Comparison of ENCODE assay signal across 1 cellular context in genomic region chr11:66228521-66228920, GRCh38.
TF ChIP-seq lines count a peak whose summit lies in the region.

No MANE protein-coding gene starts in this region.

TF ChIP-seq in H1, 55 proteins besides CTCF, POLR2A, EP300 and RAD21:
- TF ChIP-seq TAF1 (IDR thresholded peaks at IDR 0.05; ENCODE audit: low read depth, low read length) (no peak), NRF1 (IDR thresholded peaks at IDR 0.05; ENCODE audit: low read depth, low read length) (no peak), TEAD4 (IDR thresholded peaks at IDR 0.05; ENCODE audit: low read depth, low read length) (peak; percentile 35; the same call in 1 of the 2 replicates), SIRT6 (IDR thresholded peaks at IDR 0.05; ENCODE audit: low read length) (no peak), JUND (IDR thresholded peaks at IDR 0.05; ENCODE audit: low read length) (peak; percentile 68), CREB1 (IDR thresholded peaks at IDR 0.05) (0 out of 2 replicates have a peak, but pooled peaks have one; percentile 42)
